In genomic region chr11:45654242-45654641, GRCh38 we compare ENCODE assay signal across 19 cellular contexts. TPM values are rescaled to one million over a fixed set of nuclear protein-coding genes. Genes with fewer than 3 reads are reported as not detected.
DNase-seq lines count a peak whose midpoint lies in the region; TF ChIP-seq lines count a peak whose summit lies in the region.
"Had no signal": no experiment of that assay in that cellular context is flagged by ENCODE, and none has a peak within 500 bp of the region (broad histone marks: within the 10 kb centered on the region; RNA-seq: fewer than 3 reads in every experiment).

No MANE protein-coding gene starts in this region.

- H3K4me3 Mint-ChIP-seq in endodermal cell (no peak overlapping the region), nephron progenitor cell (no peak overlapping the region)
- H3K4me3 Mint-ChIP-seq: stimulated activated memory B cell treated with anti-CD40 and anti-IgM and Interleukin-4, amounts not matched to agents 10 μg/mL and 1 μg/mL and 100 μg/mL, for 72 hours; type B pancreatic cell had no signal

- TF ChIP-seq CTCF in endodermal cell (conservative IDR thresholded peaks at IDR 0.05) = no peak
- TF ChIP-seq CTCF in nephron progenitor cell (IDR thresholded peaks at IDR 0.05) = no peak
- no peak for TF ChIP-seq CTCF in tibial artery (IDR thresholded peaks at IDR 0.05)

- H3K4me3 ChIP-seq in endodermal cell (ENCODE audit: low read length) (no peak overlapping the region), tibial artery (no peak overlapping the region)
- H3K4me3 ChIP-seq: gastrocnemius medialis, prostate gland had no signal

- H3K36me3 Mint-ChIP-seq in endodermal cell (ENCODE audit: low read depth) = no peaks in the 10 kb centered on the region
- H3K36me3 Mint-ChIP-seq in nephron progenitor cell (ENCODE audit: low read depth) = no peaks in the 10 kb centered on the region
- H3K36me3 Mint-ChIP-seq: stimulated activated memory B cell treated with anti-CD40 and anti-IgM and Interleukin-4, amounts not matched to agents 10 μg/mL and 1 μg/mL and 100 μg/mL, for 72 hours; type B pancreatic cell had no signal

- no peak overlapping the region for H3K27ac Mint-ChIP-seq in endodermal cell
- H3K27ac Mint-ChIP-seq in nephron progenitor cell = peak overlapping the region; percentile 83
- H3K27ac Mint-ChIP-seq: stimulated activated memory B cell treated with anti-CD40 and anti-IgM and Interleukin-4, amounts not matched to agents 10 μg/mL and 1 μg/mL and 100 μg/mL, for 72 hours; type B pancreatic cell had no signal

- H3K9me3 Mint-ChIP-seq in endodermal cell = no peaks in the 10 kb centered on the region
- no peaks in the 10 kb centered on the region for H3K9me3 Mint-ChIP-seq in nephron progenitor cell
- H3K9me3 Mint-ChIP-seq: stimulated activated memory B cell treated with anti-CD40 and anti-IgM and Interleukin-4, amounts not matched to agents 10 μg/mL and 1 μg/mL and 100 μg/mL, for 72 hours; type B pancreatic cell had no signal

- no peaks in the 10 kb centered on the region for H3K4me1 ChIP-seq in endodermal cell (ENCODE audit: control insufficient read depth, insufficient read depth, low read length)
- peaks cover 0 to 51% (median 16%) of the 10 kb centered on the region in 4 donors for H3K4me1 ChIP-seq in tibial artery
- H3K4me1 ChIP-seq: prostate gland had no signal

- H3K27ac ChIP-seq in endodermal cell (ENCODE audit: low read depth, low read length) (no peak overlapping the region), tibial artery (peak overlapping the region; percentile 29 to 55)
- H3K27ac ChIP-seq: gastrocnemius medialis, prostate gland had no signal

- no peaks in the 10 kb centered on the region for H3K27me3 ChIP-seq in endodermal cell (ENCODE audit: control insufficient read depth, insufficient read depth, low read length, poor library complexity, severe bottlenecking)
- H3K27me3 ChIP-seq in tibial artery = peaks cover 0 to 20% of the 10 kb centered on the region in 2 donors

- H3K9me3 ChIP-seq in endodermal cell (ENCODE audit: control insufficient read depth, low read length) (no peaks in the 10 kb centered on the region), tibial artery (no peaks in the 10 kb centered on the region)
- H3K9me3 ChIP-seq: gastrocnemius medialis, prostate gland had no signal

- H3K27me3 Mint-ChIP-seq in endodermal cell (ENCODE audit: insufficient read depth) = peaks cover 8% of the 10 kb centered on the region
- H3K27me3 Mint-ChIP-seq in nephron progenitor cell (ENCODE audit: low read depth, poor library complexity) = peaks cover 25% of the 10 kb centered on the region

- peak; percentile 33 for DNase-seq in activated effector memory CD4-positive, alpha-beta T cell treated with anti-CD3 and anti-CD28 coated beads, Interleukin-2, amount 50 U/mL, for 16 hours
- no peak for DNase-seq in activated effector memory CD4-positive, alpha-beta T cell treated with Interleukin-2 at 50 U/mL for 16 hours
- DNase-seq in endodermal cell = peak; percentile 45
- DNase-seq in nephron progenitor cell = no peak
- DNase-seq in tibial artery = peak in 1 of 2 donors; percentile 54
- no peak for DNase-seq in NCI-H446 (lab: John Stamatoyannopoulos, UW)
- no peak for DNase-seq in activated naive CD4-positive, alpha-beta T cell treated with anti-CD3 and anti-CD28 coated beads, Interleukin-2, amount 50 U/mL, for 16 hours
- DNase-seq in NCI-H524 treated with DMSO at 0.1 percent for 48 hours (lab: John Stamatoyannopoulos, UW) = no peak
- DNase-seq: activated CD4-positive, CD25-positive, alpha-beta regulatory T cell treated with anti-CD3 and anti-CD28 coated beads, Interleukin-2, amount 50 U/mL, for 72 hours; activated naive CD4-positive, alpha-beta T cell; DMS53; erythroblast; gastrocnemius medialis; Kasumi-1; NCI-H774; T-helper 9 cell had no signal

- peaks cover 3% of the 10 kb centered on the region for H3K4me1 Mint-ChIP-seq in endodermal cell
- peaks cover 44% of the 10 kb centered on the region for H3K4me1 Mint-ChIP-seq in nephron progenitor cell

- WGBS in endodermal cell (ENCODE audit: insufficient coverage in 1 of 2, insufficient read length in 1 of 2), 2 experiments = 89 to 94% methylated on average over 4 to 6 of the region's 6 CpGs

- intact Hi-C loops in tibial artery (cut with DNase I; ENCODE audit: low total_unique reads) = loop anchor here (10.0 kb wide), 1 partner anchor 279 kb away; no protein-coding TSS in a partner anchor

- H3K36me3 ChIP-seq in endodermal cell (ENCODE audit: control insufficient read depth, insufficient read depth, low read length) (no peaks in the 10 kb centered on the region), tibial artery (peaks cover 4 to 10% (median 8%) of the 10 kb centered on the region in 3 donors)
- H3K36me3 ChIP-seq: gastrocnemius medialis, prostate gland had no signal

- H3K9ac ChIP-seq in endodermal cell (ENCODE audit: extremely low read depth, low read length, poor library complexity, severe bottlenecking) = no peak overlapping the region

RNA-seq across cellular contexts. Expression of gene CHST1, which starts 11.2 kb away (rescaled TPM):
- total RNA-seq in endodermal cell = 1 to 10 TPM in 1 of 2 donors, under 1 TPM in 1; 0.95 to 1.6 TPM
- polyA plus RNA-seq in endodermal cell (2013, experiment 1 of 2) = 3.1 TPM
- polyA plus RNA-seq in endodermal cell (2013, experiment 2 of 2) = 3.4 TPM

Comparison
In these comparisons a context has a peak if more than half of its experiments do, and no peak if none do; other contexts are left out.
1. DNase-seq: peak in activated effector memory CD4-positive, alpha-beta T cell treated with anti-CD3 and anti-CD28 coated beads, Interleukin-2, amount 50 U/mL, for 16 hours (single experiment) and endodermal cell (single experiment); none in activated effector memory CD4-positive, alpha-beta T cell treated with Interleukin-2 at 50 U/mL for 16 hours (single experiment), nephron progenitor cell (single experiment), NCI-H446 (0 of 2), activated naive CD4-positive, alpha-beta T cell treated with anti-CD3 and anti-CD28 coated beads, Interleukin-2, amount 50 U/mL, for 16 hours (single experiment) and NCI-H524 treated with DMSO at 0.1 percent for 48 hours (single experiment).